8 cellular contexts compared by ENCODE assay signal in genomic region chr6:29651413-29652197, GRCh38. TPM values are rescaled to one million over a fixed set of nuclear protein-coding genes. Genes with fewer than 3 reads are reported as not detected.
DNase-seq lines count a peak whose midpoint lies in the region; ATAC-seq and TF ChIP-seq lines count a peak whose summit lies in the region.

No MANE protein-coding gene starts in this region.

- ATAC-seq in GM18498 (IDR thresholded peaks at IDR 0.05; ENCODE audit: unreplicated experiment), result no peak
- ATAC-seq in HG03342 (IDR thresholded peaks at IDR 0.05; ENCODE audit: unreplicated experiment), result no peak

- no peaks in the 10 kb centered on the region for H3K79me2 ChIP-seq in GM23248 (ENCODE audit: insufficient read depth)
- H3K79me2 ChIP-seq in smooth muscle cell (ENCODE audit: low read depth), result no peaks in the 10 kb centered on the region

- no peaks in the 10 kb centered on the region for H3K36me3 ChIP-seq in GM23248 (ENCODE audit: low read depth)
- no peaks in the 10 kb centered on the region for H3K36me3 ChIP-seq in Peyer's patch
- H3K36me3 ChIP-seq in smooth muscle cell (ENCODE audit: low read depth), result no peaks in the 10 kb centered on the region

- H3K4me2 ChIP-seq in GM23248 (ENCODE audit: unreplicated experiment) (no peak overlapping the region), smooth muscle cell (no peak overlapping the region)

- peak; percentile 68 to 76 for DNase-seq in AML-193 (lab: John Stamatoyannopoulos, UW)
- peak; percentile 60 for DNase-seq in GM23248
- no peak for DNase-seq in Peyer's patch
- peak; percentile 14 to 42 for DNase-seq in erythroblast (lab: John Stamatoyannopoulos, UW)
- no peak for DNase-seq in smooth muscle cell (lab: John Stamatoyannopoulos, UW; ENCODE audit: unreplicated experiment)
- DNase-seq in NK-92 treated with Interleukin-12 subunit alpha and Interleukin-12 subunit beta, amount 100 ng/mL, for 24 hours (lab: John Stamatoyannopoulos, UW), result no peak

- H3K9ac ChIP-seq in GM23248 (no peak overlapping the region), smooth muscle cell (ENCODE audit: low read depth) (no peak overlapping the region)

- TF ChIP-seq CTCF in Peyer's patch (IDR thresholded peaks at IDR 0.05) (peak; percentile 34 to 68 (median 62)), smooth muscle cell (IDR thresholded peaks at IDR 0.05; ENCODE audit: borderline replicate concordance, insufficient read depth, poor library complexity, severe bottlenecking) (peak; percentile 63)

- H2AFZ ChIP-seq in GM23248 (no peak overlapping the region), smooth muscle cell (ENCODE audit: low read depth) (no peak overlapping the region)

- no peak for TF ChIP-seq POLR2A in Peyer's patch (IDR thresholded peaks at IDR 0.05)
- TF ChIP-seq POLR2A in erythroblast (IDR thresholded peaks at IDR 0.05; ENCODE audit: low read length), result no peak

- H3K4me3 ChIP-seq in GM23248 (no peak overlapping the region), Peyer's patch (no peak overlapping the region), smooth muscle cell (no peak overlapping the region)

- no peaks in the 10 kb centered on the region for H3K4me1 ChIP-seq in GM23248 (ENCODE audit: insufficient read depth)
- H3K4me1 ChIP-seq in Peyer's patch, result peaks cover 0 to 11% (median 0%) of the 10 kb centered on the region in 4 donors
- H3K4me1 ChIP-seq in smooth muscle cell (ENCODE audit: low read depth), result peaks cover 5% of the 10 kb centered on the region

- H3F3A ChIP-seq in GM23248 (ENCODE audit: insufficient read depth) (no peaks in the 10 kb centered on the region), smooth muscle cell (ENCODE audit: low read depth) (no peaks in the 10 kb centered on the region)

- 48 to 54% methylated on average over 8 of the region's 8 CpGs for WGBS in GM23248 (ENCODE audit: low coverage in 1 of 2, low lambda C conversion rate in 2 of 2, missing lambda C conversion rate in 2 of 2), 2 experiments
- 52% methylated on average over 6 of the region's 8 CpGs for WGBS in smooth muscle cell (ENCODE audit: low lambda C conversion rate)

- H4K20me1 ChIP-seq in GM23248 (ENCODE audit: insufficient read depth), result no peaks in the 10 kb centered on the region
- H4K20me1 ChIP-seq in smooth muscle cell (ENCODE audit: low read depth), result no peaks in the 10 kb centered on the region

- no peaks in the 10 kb centered on the region for H3K9me3 ChIP-seq in GM23248 (ENCODE audit: low read depth)
- no peaks in the 10 kb centered on the region for H3K9me3 ChIP-seq in Peyer's patch
- no peaks in the 10 kb centered on the region for H3K9me3 ChIP-seq in smooth muscle cell (replicated peaks; ENCODE audit: low read depth)

- no peaks in the 10 kb centered on the region; the same call in 1 of the 2 replicates for H3K27me3 ChIP-seq in GM23248 (replicated peaks; ENCODE audit: insufficient read depth)
- no peaks in the 10 kb centered on the region for H3K27me3 ChIP-seq in Peyer's patch
- H3K27me3 ChIP-seq in smooth muscle cell (ENCODE audit: low read depth), result peaks cover 4% of the 10 kb centered on the region

- H3K9me2 ChIP-seq in GM23248 (ENCODE audit: insufficient read depth), result no peaks in the 10 kb centered on the region

- no peak overlapping the region for H3K27ac ChIP-seq in GM23248
- H3K27ac ChIP-seq in Peyer's patch, result no peak overlapping the region
- no peak overlapping the region for H3K27ac ChIP-seq in smooth muscle cell (ENCODE audit: low read depth)

- in situ Hi-C loops in GM23248 (cut with MboI), result no loop called here

RNA-seq across cellular contexts. Expression of gene MOG, which starts 5.3 kb away (rescaled TPM):
- not detected in 2 replicates for total RNA-seq in GM23248 (2014; rRNA removed; shearing (Covaris generic))
- polyA plus RNA-seq in GM23248 (2016; fragmentation: Nextera tagmentation; extraction: Ambion mirVana) (not detected in 2 replicates), smooth muscle cell (not detected in 2 replicates)
- total RNA-seq in Peyer's patch (not detected), smooth muscle cell (not detected in 2 replicates)

RNA-seq across cellular contexts. Expression of gene GABBR1, which starts 18.6 kb away (rescaled TPM):
- 4.6 and 5.3 TPM in 2 replicates for total RNA-seq in GM23248 (2014; rRNA removed; shearing (Covaris generic))
- 5.8 and 6.1 TPM in 2 replicates for polyA plus RNA-seq in GM23248 (2016; fragmentation: Nextera tagmentation; extraction: Ambion mirVana)
- total RNA-seq in Peyer's patch, result 10 to 100 TPM in 3 of 4 donors, 1 to 10 TPM in 1; 4.7 to 92.4 (median 16.9) TPM
- total RNA-seq in smooth muscle cell, result 26.0 and 43.9 TPM in 2 replicates
- polyA plus RNA-seq in smooth muscle cell, result 13.2 and 24.0 TPM in 2 replicates

RNA-seq across cellular contexts. Expression of gene ZFP57, which starts 29.3 kb away (rescaled TPM):
- not detected in 2 replicates for total RNA-seq in GM23248 (2014; rRNA removed; shearing (Covaris generic))
- polyA plus RNA-seq in GM23248 (2016; fragmentation: Nextera tagmentation; extraction: Ambion mirVana), result not detected in 2 replicates
- 1 to 10 TPM in 1 of 4 donors, not detected in 3; 1.6 TPM for total RNA-seq in Peyer's patch
- total RNA-seq in smooth muscle cell, result not detected in 2 replicates
- polyA plus RNA-seq in smooth muscle cell, result 0.38 TPM in 1 of 2 replicates, not detected in the other

Comparison
In these comparisons a context has a peak if more than half of its experiments do, and no peak if none do; other contexts are left out.
1. DNase-seq: peak in AML-193 (2 of 2), GM23248 (single experiment) and erythroblast (2 of 2); none in Peyer's patch (0 of 3), smooth muscle cell (single experiment) and NK-92 treated with Interleukin-12 subunit alpha and Interleukin-12 subunit beta, amount 100 ng/mL, for 24 hours (single experiment).